In genomic region chr2:30325542-30326328, GRCh38 we compare ENCODE assay signal across 15 cellular contexts.
DNase-seq lines count a peak whose midpoint lies in the region; ATAC-seq lines count a peak whose summit lies in the region.
"Had no signal": no experiment of that assay in that cellular context is flagged by ENCODE, and none has a peak within 500 bp of the region (broad histone marks: within the 10 kb centered on the region; RNA-seq: fewer than 3 reads in every experiment).

No MANE protein-coding gene starts in this region.

- no peak for DNase-seq in activated T-cell treated with anti-CD3 and anti-CD28 coated beads, Interleukin-2, amount 50 U/mL, for 72 hours
- DNase-seq in activated T-cell treated with anti-CD3 and anti-CD28 coated beads for 4 hours: no peak
- DNase-seq in activated naive CD8-positive, alpha-beta T cell treated with anti-CD3 and anti-CD28 coated beads, Interleukin-2, amount 10 ng/mL, durations not matched to agents 7 days and 5 days: no peak
- DNase-seq in stimulated activated CD4-positive, alpha-beta T cell treated with anti-CD3 and anti-CD28 coated beads, Interleukin-4, amount 100 ng/mL, for 4 hours: no peak
- DNase-seq: activated CD8-positive, alpha-beta memory T cell treated with anti-CD3 and anti-CD28 coated beads, Interleukin-2, amount 50 U/mL, for 48 hours; effector memory CD4-positive, alpha-beta T cell; GF-D8; mammary epithelial cell; NCI-H2029; NCI-H69 had no signal

- no peaks in the 10 kb centered on the region for H3K27me3 Mint-ChIP-seq in activated T-cell treated with anti-CD3 and anti-CD28 coated beads, Interleukin-2, amount 50 U/mL, for 72 hours (ENCODE audit: low read depth)
- no peaks in the 10 kb centered on the region for H3K27me3 Mint-ChIP-seq in IgD-negative memory B cell
- H3K27me3 Mint-ChIP-seq in activated naive CD8-positive, alpha-beta T cell treated with anti-CD3 and anti-CD28 coated beads, Interleukin-2, amount 10 ng/mL, durations not matched to agents 7 days and 5 days: no peaks in the 10 kb centered on the region
- no peaks in the 10 kb centered on the region for H3K27me3 Mint-ChIP-seq in stimulated activated memory B cell treated with anti-CD40 and anti-IgM and Interleukin-4, amounts not matched to agents 10 μg/mL and 1 μg/mL and 100 μg/mL, for 72 hours

- H3K36me3 Mint-ChIP-seq in activated T-cell treated with anti-CD3 and anti-CD28 coated beads, Interleukin-2, amount 50 U/mL, for 72 hours (ENCODE audit: insufficient read depth in 2 of 2): no peaks in the 10 kb centered on the region
- peaks cover 6% of the 10 kb centered on the region for H3K36me3 Mint-ChIP-seq in IgD-negative memory B cell
- no peaks in the 10 kb centered on the region for H3K36me3 Mint-ChIP-seq in activated naive CD8-positive, alpha-beta T cell treated with anti-CD3 and anti-CD28 coated beads, Interleukin-2, amount 10 ng/mL, durations not matched to agents 7 days and 5 days
- H3K36me3 Mint-ChIP-seq in stimulated activated memory B cell treated with anti-CD40 and anti-IgM and Interleukin-4, amounts not matched to agents 10 μg/mL and 1 μg/mL and 100 μg/mL, for 72 hours: no peaks in the 10 kb centered on the region

- peak overlapping the region; percentile 58 for H3K27ac Mint-ChIP-seq in activated T-cell treated with anti-CD3 and anti-CD28 coated beads, Interleukin-2, amount 50 U/mL, for 72 hours
- peak overlapping the region; percentile 6 to 93 (median 81) for H3K27ac Mint-ChIP-seq in IgD-negative memory B cell
- H3K27ac Mint-ChIP-seq in activated naive CD8-positive, alpha-beta T cell treated with anti-CD3 and anti-CD28 coated beads, Interleukin-2, amount 10 ng/mL, durations not matched to agents 7 days and 5 days: peak overlapping the region; percentile 61
- H3K27ac Mint-ChIP-seq in stimulated activated memory B cell treated with anti-CD40 and anti-IgM and Interleukin-4, amounts not matched to agents 10 μg/mL and 1 μg/mL and 100 μg/mL, for 72 hours: peak overlapping the region; percentile 91

- no peaks in the 10 kb centered on the region for H3K9me3 Mint-ChIP-seq in activated T-cell treated with anti-CD3 and anti-CD28 coated beads, Interleukin-2, amount 50 U/mL, for 72 hours
- H3K9me3 Mint-ChIP-seq in IgD-negative memory B cell: no peaks in the 10 kb centered on the region
- no peaks in the 10 kb centered on the region for H3K9me3 Mint-ChIP-seq in activated naive CD8-positive, alpha-beta T cell treated with anti-CD3 and anti-CD28 coated beads, Interleukin-2, amount 10 ng/mL, durations not matched to agents 7 days and 5 days
- H3K9me3 Mint-ChIP-seq in stimulated activated memory B cell treated with anti-CD40 and anti-IgM and Interleukin-4, amounts not matched to agents 10 μg/mL and 1 μg/mL and 100 μg/mL, for 72 hours: no peaks in the 10 kb centered on the region

- POLR2A ChIA-PET in activated naive CD8-positive, alpha-beta T cell treated with anti-CD3 and anti-CD28 coated beads, Interleukin-2, amount 10 ng/mL, durations not matched to agents 7 days and 5 days (lab: Charles Lee): interaction anchor here (1.0 to 2.5 kb wide), 2 partner anchors 10 to 11 kb away, joined by 4 to 7 read pairs; no protein-coding TSS in a partner anchor

- peak; percentile 77 to 80 for ATAC-seq in activated T-cell treated with anti-CD3 and anti-CD28 coated beads, Interleukin-2, amount 50 U/mL, for 72 hours (replicated peaks in 1 of 2)
- ATAC-seq in activated naive CD8-positive, alpha-beta T cell treated with anti-CD3 and anti-CD28 coated beads, Interleukin-2, amount 10 ng/mL, durations not matched to agents 7 days and 5 days (ENCODE audit: low read depth): peak; percentile 56
- peak; percentile 80 for ATAC-seq in stimulated activated memory B cell treated with anti-CD40 and anti-IgM and Interleukin-4, amounts not matched to agents 10 μg/mL and 1 μg/mL and 100 μg/mL, for 72 hours
- ATAC-seq in GM18511 (IDR thresholded peaks at IDR 0.05; ENCODE audit: unreplicated experiment) (no peak), HG03520 (IDR thresholded peaks at IDR 0.05; ENCODE audit: unreplicated experiment) (no peak)
- ATAC-seq: SK-N-SH treated with all-trans-retinoic acid at 6 μM for 48 hours had no signal

- H3K4me3 Mint-ChIP-seq in activated T-cell treated with anti-CD3 and anti-CD28 coated beads, Interleukin-2, amount 50 U/mL, for 72 hours: peak overlapping the region in 1 of 2 donors; percentile 42
- peak overlapping the region in 3 of 4 donors; percentile 9 to 84 (median 81) for H3K4me3 Mint-ChIP-seq in IgD-negative memory B cell
- H3K4me3 Mint-ChIP-seq in activated naive CD8-positive, alpha-beta T cell treated with anti-CD3 and anti-CD28 coated beads, Interleukin-2, amount 10 ng/mL, durations not matched to agents 7 days and 5 days: peak overlapping the region; percentile 27
- peak overlapping the region; percentile 19 for H3K4me3 Mint-ChIP-seq in stimulated activated memory B cell treated with anti-CD40 and anti-IgM and Interleukin-4, amounts not matched to agents 10 μg/mL and 1 μg/mL and 100 μg/mL, for 72 hours

- H3K4me1 Mint-ChIP-seq in activated T-cell treated with anti-CD3 and anti-CD28 coated beads, Interleukin-2, amount 50 U/mL, for 72 hours (ENCODE audit: low read depth): peaks cover 35% of the 10 kb centered on the region
- H3K4me1 Mint-ChIP-seq in IgD-negative memory B cell: peaks cover 25 to 35% (median 29%) of the 10 kb centered on the region in 3 donors
- H3K4me1 Mint-ChIP-seq in activated naive CD8-positive, alpha-beta T cell treated with anti-CD3 and anti-CD28 coated beads, Interleukin-2, amount 10 ng/mL, durations not matched to agents 7 days and 5 days: peaks cover 27% of the 10 kb centered on the region
- H3K4me1 Mint-ChIP-seq in stimulated activated memory B cell treated with anti-CD40 and anti-IgM and Interleukin-4, amounts not matched to agents 10 μg/mL and 1 μg/mL and 100 μg/mL, for 72 hours: peaks cover 44% of the 10 kb centered on the region

Comparison
In these comparisons a context has a peak if more than half of its experiments do, and no peak if none do; other contexts are left out.
1. ATAC-seq: peak in activated T-cell treated with anti-CD3 and anti-CD28 coated beads, Interleukin-2, amount 50 U/mL, for 72 hours (2 of 2), activated naive CD8-positive, alpha-beta T cell treated with anti-CD3 and anti-CD28 coated beads, Interleukin-2, amount 10 ng/mL, durations not matched to agents 7 days and 5 days (single experiment) and stimulated activated memory B cell treated with anti-CD40 and anti-IgM and Interleukin-4, amounts not matched to agents 10 μg/mL and 1 μg/mL and 100 μg/mL, for 72 hours (single experiment); none in GM18511 (single experiment) and HG03520 (single experiment).
2. Peak in every context shown above with its lines, with median percentiles within 50 percentile points of each other: H3K27ac Mint-ChIP-seq.